In the genomic region with DNA sequence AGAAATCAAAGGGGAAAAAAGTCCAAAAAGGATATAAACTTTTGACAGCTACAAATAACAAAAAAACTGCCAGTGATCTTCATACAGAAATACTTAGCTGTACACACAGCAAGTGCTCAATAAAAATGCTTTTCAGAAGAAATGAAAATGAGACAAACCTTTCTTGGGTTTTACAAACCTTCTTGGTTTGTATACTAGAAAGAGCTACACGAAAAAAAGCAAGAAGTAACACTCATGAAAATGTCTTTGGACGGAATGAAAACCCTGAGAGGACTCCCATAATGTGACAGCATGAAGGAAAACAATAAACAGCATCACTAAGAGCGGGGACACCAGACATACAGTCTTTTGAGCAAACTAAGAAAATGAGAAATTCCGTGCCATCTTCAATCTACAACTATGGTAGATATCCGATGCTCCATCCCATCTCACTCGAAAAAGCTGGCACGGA, we compare ENCODE assay signal across 8 cellular contexts. TPM values are rescaled to one million over a fixed set of nuclear protein-coding genes. Genes with fewer than 3 reads are reported as not detected.
DNase-seq lines count a peak whose midpoint lies in the region; ATAC-seq and TF ChIP-seq lines count a peak whose summit lies in the region.

No MANE protein-coding gene starts in this region.

- peak overlapping the region; percentile 94 to 97 for H3K4me3 Mint-ChIP-seq in activated T-cell treated with anti-CD3 and anti-CD28 coated beads, Interleukin-2, amount 50 U/mL, for 72 hours

- H3K9me3 ChIP-seq in gastrocnemius medialis, result no peaks in the 10 kb centered on the region

- H3K27me3 Mint-ChIP-seq in activated T-cell treated with anti-CD3 and anti-CD28 coated beads, Interleukin-2, amount 50 U/mL, for 72 hours (ENCODE audit: low read depth), result no peaks in the 10 kb centered on the region

- H3K36me3 ChIP-seq in gastrocnemius medialis, result no peaks in the 10 kb centered on the region

- intact Hi-C loops in gastrocnemius medialis (cut with DNase I; ENCODE audit: low total_unique reads), result loop anchor here (2.0 to 10.0 kb wide), 3 partner anchors 66 to 506 kb away; a partner anchor contains a TSS

- no peak for ATAC-seq in activated T-cell treated with anti-CD3 and anti-CD28 coated beads, Interleukin-2, amount 50 U/mL, for 72 hours (replicated peaks in 1 of 2)
- no peak for ATAC-seq in gastrocnemius medialis
- no peak for ATAC-seq in HG03108 (IDR thresholded peaks at IDR 0.05; ENCODE audit: unreplicated experiment)
- no peak for ATAC-seq in GM18517 (IDR thresholded peaks at IDR 0.05; ENCODE audit: unreplicated experiment)

- peaks cover 1 to 11% of the 10 kb centered on the region in 2 donors for H3K36me3 Mint-ChIP-seq in activated T-cell treated with anti-CD3 and anti-CD28 coated beads, Interleukin-2, amount 50 U/mL, for 72 hours (ENCODE audit: insufficient read depth in 2 of 2)

- H3K27me3 ChIP-seq in gastrocnemius medialis, result no peaks in the 10 kb centered on the region

- H3K4me3 ChIP-seq in WI38 (ENCODE audit: low read depth, low read length) (peak overlapping the region; percentile 90), gastrocnemius medialis (peak overlapping the region; percentile 84 to 96 (median 88))

- TF ChIP-seq POLR2A in gastrocnemius medialis (IDR thresholded peaks at IDR 0.05), result no peak

- peak overlapping the region; percentile 92 to 96 (median 94) for H3K27ac ChIP-seq in gastrocnemius medialis

- H3K27ac Mint-ChIP-seq in activated T-cell treated with anti-CD3 and anti-CD28 coated beads, Interleukin-2, amount 50 U/mL, for 72 hours, result peak overlapping the region; percentile 81

- in situ Hi-C loops in gastrocnemius medialis (cut with MboI; ENCODE audit: low sequenced_read_pairs in 4 of 4), result no loop called here

- H3K4me1 ChIP-seq in gastrocnemius medialis, result peaks cover 19 to 34% of the 10 kb centered on the region in 2 donors

- no peaks in the 10 kb centered on the region for H3K9me3 Mint-ChIP-seq in activated T-cell treated with anti-CD3 and anti-CD28 coated beads, Interleukin-2, amount 50 U/mL, for 72 hours

- no peak for TF ChIP-seq CTCF in WI38 (IDR thresholded peaks at IDR 0.05; ENCODE audit: low read depth, low read length)
- no peak for TF ChIP-seq CTCF in gastrocnemius medialis (IDR thresholded peaks at IDR 0.05 in 4 of 5, conservative IDR thresholded peaks at IDR 0.05 in 1 of 5)

- DNase-seq in activated T-cell treated with anti-CD3 and anti-CD28 coated beads, Interleukin-2, amount 50 U/mL, for 72 hours, result no peak
- no peak for DNase-seq in activated T-cell treated with anti-CD3 and anti-CD28 coated beads, Interleukin-2, amount 50 U/mL, for 1 hour
- DNase-seq in globus pallidus (ENCODE audit: low spot score), result peak; percentile 42
- no peak for DNase-seq in gastrocnemius medialis
- no peak for DNase-seq in hepatic stellate cell (ENCODE audit: low spot score)

- H3K4me1 Mint-ChIP-seq in activated T-cell treated with anti-CD3 and anti-CD28 coated beads, Interleukin-2, amount 50 U/mL, for 72 hours (ENCODE audit: low read depth), result peaks cover 38% of the 10 kb centered on the region

RNA-seq across cellular contexts. Expression of a gene that starts 1.0 kb away (rescaled TPM):
- total RNA-seq in activated T-cell treated with anti-CD3 and anti-CD28 coated beads, Interleukin-2, amount 50 U/mL, for 72 hours, result 10 to 100 TPM; 31.1 to 32.6 TPM
- total RNA-seq in gastrocnemius medialis, result 10 to 100 TPM in 2 of 4 donors, 1 to 10 TPM in 2; 5.3 to 11.3 (median 8.3) TPM
